In the genomic region with DNA sequence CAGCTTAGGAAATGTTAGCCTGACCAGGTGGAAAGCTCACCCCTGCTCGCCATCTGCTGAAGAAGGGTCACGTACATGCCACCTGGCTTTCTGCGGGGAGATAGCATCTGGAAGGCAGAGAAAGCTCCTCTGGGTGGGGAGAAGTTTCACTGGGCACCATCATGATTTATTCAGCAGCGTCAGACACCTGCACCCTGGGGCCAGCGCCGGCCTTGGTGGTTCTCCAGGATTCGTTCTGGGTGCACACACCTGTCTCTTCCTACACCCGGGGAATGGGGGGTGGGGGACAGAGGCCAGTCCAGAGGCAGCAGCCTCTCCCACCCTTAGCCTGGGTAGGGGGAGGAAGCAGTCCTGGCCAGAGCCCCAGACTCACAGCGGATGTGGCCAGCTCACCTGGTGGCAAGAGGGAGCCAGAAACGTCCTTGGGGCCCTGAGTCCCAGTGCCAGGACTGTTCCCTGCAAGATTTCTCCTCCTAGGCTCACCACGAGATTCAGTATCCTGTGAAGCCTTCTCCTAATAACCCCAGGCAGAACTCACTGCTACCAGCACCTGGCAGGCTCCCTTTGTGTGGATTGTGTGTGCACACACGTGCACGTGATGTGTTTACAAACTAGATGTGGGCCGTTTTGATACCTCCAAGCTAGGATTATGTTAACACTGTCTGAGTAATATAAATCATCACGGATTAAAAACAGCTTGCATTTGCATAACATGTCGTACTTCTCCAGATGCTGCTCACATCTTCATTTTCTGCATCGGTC, we compare ENCODE assay signal across 18 cellular contexts. TPM values are rescaled to one million over a fixed set of nuclear protein-coding genes. Genes with fewer than 3 reads are reported as not detected.
A peak's percentile ranks its signal among the peaks of the same experiment; 100 is the strongest.
DNase-seq lines count a peak whose midpoint lies in the region; ATAC-seq and TF ChIP-seq lines count a peak whose summit lies in the region.
"Had no signal": no experiment of that assay in that cellular context is flagged by ENCODE, and none has a peak within 500 bp of the region (broad histone marks: within the 10 kb centered on the region; RNA-seq: fewer than 3 reads in every experiment).

No MANE protein-coding gene starts in this region.

- TF ChIP-seq CTCF in fibroblast of villous mesenchyme (IDR thresholded peaks at IDR 0.05; ENCODE audit: insufficient read depth, low read depth, low read length), result no peak

- ATAC-seq in GM18502 (IDR thresholded peaks at IDR 0.05; ENCODE audit: poor library complexity, unreplicated experiment) (no peak), GM21825 (IDR thresholded peaks at IDR 0.05; ENCODE audit: unreplicated experiment) (no peak)

- intact Hi-C loops in cardiac septum (cut with DNase I), result no loop called here

- DNase-seq in COLO668 (lab: John Stamatoyannopoulos, UW; ENCODE audit: unreplicated experiment), result peak; percentile 87
- DNase-seq in NCI-H1092 (lab: John Stamatoyannopoulos, UW), result peak; percentile 58
- DNase-seq in NCI-H774 (lab: John Stamatoyannopoulos, UW), result peak; percentile 29
- peak; percentile 54 for DNase-seq in fibroblast of villous mesenchyme (ENCODE audit: low read depth)
- DNase-seq in globus pallidus (ENCODE audit: low spot score), result no peak
- DNase-seq in cardiac septum (ENCODE audit: low spot score), result no peak
- DNase-seq: activated gamma-delta T cell; AML-193; aorta; cortex of kidney; NCI-H446; sigmoid colon; stimulated activated CD4-positive, alpha-beta T cell treated with anti-CD3 and anti-CD28 coated beads, Interleukin-4, amount 100 ng/mL, for 1 hour; stimulated activated CD8-positive, alpha-beta memory T cell treated with anti-CD3 and anti-CD28 coated beads, Interleukin-4, amount 100 ng/mL, for 48 hours; T-helper 1 cell had no signal

- no peak overlapping the region for H3K4me3 ChIP-seq in fibroblast of villous mesenchyme (ENCODE audit: low read depth, low read length)
- H3K4me3 ChIP-seq: hepatocyte, sigmoid colon had no signal

RNA-seq across cellular contexts. Expression of a gene that starts 17.3 kb away (rescaled TPM):
- total RNA-seq in fibroblast of villous mesenchyme (under 0.01 TPM in 1 of 2 replicates, not detected in the other), cardiac septum (3.5 TPM)

Comparison
In these comparisons a context has a peak if more than half of its experiments do, and no peak if none do; other contexts are left out.
1. DNase-seq: peak in COLO668 (single experiment), NCI-H1092 (single experiment), NCI-H774 (single experiment) and fibroblast of villous mesenchyme (single experiment); none in globus pallidus (single experiment) and cardiac septum (single experiment).